Comparison of ENCODE assay signal across 8 cellular contexts in the genomic region with DNA sequence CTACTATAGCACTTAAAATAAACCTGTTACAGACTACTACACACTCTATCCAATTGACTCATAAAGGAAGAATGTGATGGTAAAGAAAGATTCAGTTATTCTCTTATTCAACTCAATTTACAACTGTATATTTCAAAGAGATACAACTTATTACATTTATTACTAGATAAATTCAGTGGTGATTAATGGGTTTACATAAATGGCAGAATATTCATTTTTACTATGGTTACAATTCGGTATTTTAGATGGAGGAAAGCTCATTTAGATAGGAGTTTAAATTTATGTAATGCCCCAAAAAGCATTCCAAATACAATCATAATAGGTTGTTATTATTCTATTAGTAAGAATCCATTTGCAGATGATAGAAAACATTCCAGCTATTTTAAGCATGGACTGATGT.
"Had no signal": no experiment of that assay in that cellular context is flagged by ENCODE, and none has a peak within 500 bp of the region (broad histone marks: within the 10 kb centered on the region; RNA-seq: fewer than 3 reads in every experiment).

No MANE protein-coding gene starts in this region.

- DNase-seq: GDM1, GF-D8 had no signal

- ATAC-seq: GM12878 had no signal

- H3K4me3 ChIP-seq: GM12878 had no signal

- FAIRE-seq: G401.6, GM12878, GM12891, GM12892, GM18507, GM19239 had no signal
